8 cellular contexts compared by ENCODE assay signal in the genomic region with DNA sequence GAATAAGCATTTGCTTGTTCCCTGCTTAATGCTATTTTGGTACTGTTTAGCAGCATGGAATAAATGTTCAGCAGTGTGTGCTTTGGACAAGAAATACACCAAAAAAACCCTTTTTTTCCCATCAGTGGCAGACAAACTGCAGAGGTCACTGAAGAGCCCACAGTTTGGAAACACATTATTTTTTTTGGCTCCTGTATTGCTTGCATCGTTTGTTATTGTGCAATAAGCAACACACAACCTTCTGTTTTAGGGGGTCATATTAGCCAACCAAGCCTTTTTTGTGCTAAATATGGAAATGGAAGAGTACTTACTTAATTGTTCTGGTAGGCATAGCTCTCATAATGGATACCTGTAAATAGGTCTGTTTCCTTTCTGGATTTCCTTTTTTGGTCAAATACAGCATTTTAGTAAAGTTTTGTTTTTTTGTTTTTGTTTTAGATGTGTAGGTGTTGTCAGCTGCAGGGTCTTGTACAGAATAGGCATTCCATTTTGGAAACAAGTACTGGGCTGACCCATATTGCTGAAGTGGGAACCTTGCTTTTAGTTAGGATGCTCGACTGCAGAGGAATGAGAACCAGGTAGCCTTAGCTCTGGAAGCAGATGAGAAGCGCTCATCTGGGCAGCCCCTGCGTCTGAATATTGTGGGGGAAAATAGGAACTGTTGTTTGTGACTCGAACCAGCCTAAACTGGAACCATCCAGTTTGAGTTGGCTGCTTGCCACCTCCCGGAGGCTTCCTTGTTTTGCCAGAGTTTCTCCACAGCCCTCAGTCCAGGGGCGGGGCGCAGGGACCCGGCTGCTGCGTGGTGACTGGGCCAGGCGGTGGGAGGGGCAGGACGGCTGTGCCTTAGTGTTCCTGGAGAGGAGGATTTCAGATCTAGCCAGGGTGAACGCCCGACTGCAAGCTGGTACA. TPM values are rescaled to one million over a fixed set of nuclear protein-coding genes. Genes with fewer than 3 reads are reported as not detected.
DNase-seq lines count a peak whose midpoint lies in the region; ATAC-seq and TF ChIP-seq lines count a peak whose summit lies in the region.

No MANE protein-coding gene starts in this region.

- no peaks in the 10 kb centered on the region for H3K9me3 ChIP-seq in HCT116 (ENCODE audit: control insufficient read depth in 1 of 2, insufficient read depth in 1 of 2, low read depth in 1 of 2, low read length in 2 of 2)

- no peak overlapping the region for H2AFZ ChIP-seq in HCT116 (ENCODE audit: low read depth, low read length, poor library complexity, severe bottlenecking)

- peak overlapping the region; percentile 60 for H3K27ac ChIP-seq in HCT116 (ENCODE audit: low read depth, low read length)

- peaks cover 100% of the 10 kb centered on the region for H3K79me2 ChIP-seq in HCT116 (ENCODE audit: insufficient read depth, low read length)

- intact Hi-C loops in HCT116 (cut with micrococcal nuclease) = loop anchor here (5.0 kb wide), 1 partner anchor 34 kb away; no protein-coding TSS in a partner anchor

- TF ChIP-seq POLR2A in HCT116 (IDR thresholded peaks at IDR 0.05; ENCODE audit: borderline replicate concordance, extremely low read depth, insufficient read depth, insufficient read length) (no peak), erythroblast (IDR thresholded peaks at IDR 0.05; ENCODE audit: low read length) (peak; percentile 42), GM18505 (IDR thresholded peaks at IDR 0.05; ENCODE audit: borderline replicate concordance, extremely low read depth, insufficient read depth, insufficient read length) (no peak)

- H3K4me2 ChIP-seq in HCT116 (ENCODE audit: low read length) = peak overlapping the region; percentile 67

- H3K4me3 ChIP-seq in HCT116 (replicated peaks in 1 of 2; ENCODE audit: low read depth in 1 of 2, low read length in 2 of 2) (peak overlapping the region; percentile 12 to 25; a peak in 2 of 4 replicates), WI38 (ENCODE audit: low read depth, low read length) (peak overlapping the region; percentile 60)

- CTCF ChIA-PET in HCT116 (lab: Charles Lee) = interaction anchor here (1.3 kb wide), 1 partner anchor 70 kb away, joined by 3 read pairs; no protein-coding TSS in a partner anchor

- no peaks in the 10 kb centered on the region for H3K27me3 ChIP-seq in HCT116 (ENCODE audit: insufficient read depth, low read length)

- H3K9me2 ChIP-seq in HCT116 (ENCODE audit: insufficient read depth) = no peaks in the 10 kb centered on the region

- peak overlapping the region; percentile 42 for H3K9ac ChIP-seq in HCT116 (ENCODE audit: low read length)

- POLR2A ChIA-PET in HCT116 (lab: Charles Lee) = interaction anchor here (1.7 kb wide), 1 partner anchor 9 kb away, joined by 3 read pairs; no protein-coding TSS in a partner anchor

- H3K36me3 ChIP-seq in HCT116 (ENCODE audit: control insufficient read depth in 1 of 2, insufficient read depth in 2 of 2, low read length in 2 of 2) = no peaks in the 10 kb centered on the region; a peak in 1 of 4 replicates

- DNase-seq in DMS 273 (lab: John Stamatoyannopoulos, UW; ENCODE audit: unreplicated experiment) (peak; percentile 97), HCT116 (ENCODE audit: low read depth, low spot score) (peak; percentile 41), NCI-H2171 treated with DMSO at 0.1 percent for 48 hours (lab: John Stamatoyannopoulos, UW) (peak; percentile 90), erythroblast (lab: John Stamatoyannopoulos, UW) (peak; percentile 84 to 94), mesenteric fat pad (ENCODE audit: low spot score) (peak; percentile 98)
- DNase-seq in stimulated activated CD8-positive, alpha-beta memory T cell treated with anti-CD3 and anti-CD28 coated beads, Interleukin-7, amount 100 ng/mL, for 1 hour (ENCODE audit: low read depth in 2 of 2) = peak; percentile 2 to 30

- RAD21 ChIA-PET in HCT116 (lab: Charles Lee; ENCODE audit: low non-redundant PET in 1 of 2, low total read pairs in 2 of 2, uncharacterized antibody in 2 of 2, unreplicated experiment in 2 of 2) = no interaction called here

- TF ChIP-seq CTCF in HCT116 (IDR thresholded peaks at IDR 0.05 in 2 of 3, conservative IDR thresholded peaks at IDR 0.05 in 1 of 3; ENCODE audit: borderline replicate concordance in 1 of 3, insufficient read depth in 1 of 3, low read depth in 2 of 3, low read length in 2 of 3) (0 out of 6 replicates have a peak, but pooled peaks of 1 of the 3 experiments have one; percentile 8), WI38 (IDR thresholded peaks at IDR 0.05; ENCODE audit: low read depth, low read length) (no peak)

- peak; percentile 98 for ATAC-seq in HCT116
- ATAC-seq in GM18505 (IDR thresholded peaks at IDR 0.05; ENCODE audit: unreplicated experiment) = no peak

- H4K20me1 ChIP-seq in HCT116 (ENCODE audit: insufficient read depth) = peaks cover 27% of the 10 kb centered on the region; the same call in 1 of the 2 replicates

- H3K4me1 ChIP-seq in HCT116 (ENCODE audit: control insufficient read depth in 1 of 2, insufficient read depth in 2 of 2, low read length in 2 of 2) = peaks cover 31 to 35% of the 10 kb centered on the region in 2 experiments

- TF ChIP-seq RAD21 in HCT116 (IDR thresholded peaks at IDR 0.05; ENCODE audit: low read depth) = no peak

- no TSS peak for BruUV-seq in HCT116 (replicated peaks; lab: Mats Ljungman, UMichigan)

TF ChIP-seq in HCT116, 20 proteins besides CTCF, POLR2A, EP300 and RAD21:
- TF ChIP-seq YY1 (IDR thresholded peaks at IDR 0.05; ENCODE audit: extremely low read depth, insufficient replicate concordance, low read depth, low read length) = no peak
- TF ChIP-seq SP1 (IDR thresholded peaks at IDR 0.05; ENCODE audit: low read depth) = peak; percentile 58
- TF ChIP-seq SRF (IDR thresholded peaks at IDR 0.05; ENCODE audit: low read depth) = peak; percentile 57
- peak; percentile 41 for TF ChIP-seq CEBPB (IDR thresholded peaks at IDR 0.05; ENCODE audit: low read depth)
- peak; percentile 19 for TF ChIP-seq MAX (IDR thresholded peaks at IDR 0.05)
- 0 out of 2 replicates have a peak, but pooled peaks have one; percentile 16 for TF ChIP-seq SIN3A (IDR thresholded peaks at IDR 0.05; ENCODE audit: low read depth)
- peak; percentile 64 for TF ChIP-seq POLR2AphosphoS5 (IDR thresholded peaks at IDR 0.05; ENCODE audit: low read depth, low read length)
- no peak for TF ChIP-seq ZFX (IDR thresholded peaks at IDR 0.05)
- TF ChIP-seq EGR1 (IDR thresholded peaks at IDR 0.05; ENCODE audit: low read depth) = no peak

RNA-seq across cellular contexts. Expression of gene SPEN, which starts 38.5 kb away (rescaled TPM):
- total RNA-seq in HCT116 (2021; ENCODE audit: unreplicated experiment) (58.6 TPM), mesenteric fat pad (92.0 TPM)
- polyA plus RNA-seq in HCT116 (2012) = 48.1 and 55.9 TPM in 2 replicates

Comparison
In these comparisons a context has a peak if more than half of its experiments do, and no peak if none do; other contexts are left out.
1. DNase-seq: peak in every context shown above with its lines; median percentile 98 in mesenteric fat pad; 97 in DMS 273; 90 in NCI-H2171 treated with DMSO at 0.1 percent for 48 hours; 89 in erythroblast; 41 in HCT116; 16 in stimulated activated CD8-positive, alpha-beta memory T cell treated with anti-CD3 and anti-CD28 coated beads, Interleukin-7, amount 100 ng/mL, for 1 hour.